26 cellular contexts compared by ENCODE assay signal in genomic region chr3:31942446-31942845, GRCh38. TPM values are rescaled to one million over a fixed set of nuclear protein-coding genes. Genes with fewer than 3 reads are reported as not detected.
"Had no signal": no experiment of that assay in that cellular context is flagged by ENCODE, and none has a peak within 500 bp of the region (broad histone marks: within the 10 kb centered on the region; RNA-seq: fewer than 3 reads in every experiment).

No MANE protein-coding gene starts in this region.

- H3K27me3 Mint-ChIP-seq: activated naive CD8-positive, alpha-beta T cell treated with anti-CD3 and anti-CD28 coated beads, Interleukin-2, amount 10 ng/mL, durations not matched to agents 7 days and 5 days; type B pancreatic cell had no signal

- H3K36me3 ChIP-seq: ascending aorta, pancreas, uterus had no signal

- H3K27ac Mint-ChIP-seq: activated naive CD4-positive, alpha-beta T cell treated with anti-CD3 and anti-CD28 coated beads, Interleukin-2, amount 10 ng/mL, durations not matched to agents 7 days and 5 days; activated naive CD8-positive, alpha-beta T cell treated with anti-CD3 and anti-CD28 coated beads, Interleukin-2, amount 10 ng/mL, durations not matched to agents 7 days and 5 days; activated T-helper 1 cell treated with anti-CD3 and anti-CD28 coated beads, Interleukin-12 subunit alpha, Interleukin-12 subunit beta, Interleukin-2, Interleukin-4 antibody, amounts not matched to agents 30 ng/mL and 10 ng/mL and 1 ng/mL, durations not matched to agents 14 hours and 24 hours and 36 hours; T-helper 2 cell treated with Interferon-gamma antibody and Interleukin-4, amounts not matched to agents 5 μg/mL and 100 μg/mL, for 36 hours; type B pancreatic cell had no signal

- H3K9me3 ChIP-seq: pancreas, psoas muscle, uterus had no signal

- H3K4me3 ChIP-seq: ascending aorta, coronary artery, dorsolateral prefrontal cortex, pancreas, psoas muscle, uterus had no signal

- H3K4me3 Mint-ChIP-seq: activated naive CD4-positive, alpha-beta T cell treated with anti-CD3 and anti-CD28 coated beads, Interleukin-2, amount 10 ng/mL, durations not matched to agents 7 days and 5 days; activated naive CD8-positive, alpha-beta T cell treated with anti-CD3 and anti-CD28 coated beads, Interleukin-2, amount 10 ng/mL, durations not matched to agents 7 days and 5 days; activated T-helper 1 cell treated with anti-CD3 and anti-CD28 coated beads, Interleukin-12 subunit alpha, Interleukin-12 subunit beta, Interleukin-2, Interleukin-4 antibody, amounts not matched to agents 30 ng/mL and 10 ng/mL and 1 ng/mL, durations not matched to agents 14 hours and 24 hours and 36 hours; brain; T-helper 2 cell treated with Interferon-gamma antibody and Interleukin-4, amounts not matched to agents 5 μg/mL and 100 μg/mL, for 36 hours; type B pancreatic cell had no signal

- ATAC-seq: left colon, pancreas, psoas muscle had no signal

- H3K4me1 Mint-ChIP-seq: activated naive CD4-positive, alpha-beta T cell treated with anti-CD3 and anti-CD28 coated beads, Interleukin-2, amount 10 ng/mL, durations not matched to agents 7 days and 5 days; activated naive CD8-positive, alpha-beta T cell treated with anti-CD3 and anti-CD28 coated beads, Interleukin-2, amount 10 ng/mL, durations not matched to agents 7 days and 5 days had no signal

- H3K9me3 Mint-ChIP-seq: activated naive CD4-positive, alpha-beta T cell treated with anti-CD3 and anti-CD28 coated beads, Interleukin-2, amount 10 ng/mL, durations not matched to agents 7 days and 5 days; activated naive CD8-positive, alpha-beta T cell treated with anti-CD3 and anti-CD28 coated beads, Interleukin-2, amount 10 ng/mL, durations not matched to agents 7 days and 5 days; T-helper 2 cell treated with Interferon-gamma antibody and Interleukin-4, amounts not matched to agents 5 μg/mL and 100 μg/mL, for 36 hours; type B pancreatic cell had no signal

- H3K4me1 ChIP-seq: ascending aorta, pancreas, psoas muscle had no signal

- DNase-seq: activated CD4-positive, alpha-beta T cell treated with anti-CD3 and anti-CD28 coated beads for 4 hours; activated CD4-positive, alpha-beta T cell treated with anti-CD3 and anti-CD28 coated beads, Interleukin-2, amount 50 U/mL, for 4 hours; activated CD4-positive, CD25-positive, alpha-beta regulatory T cell; activated effector memory CD4-positive, alpha-beta T cell treated with anti-CD3 and anti-CD28 coated beads, Interleukin-2, amount 50 U/mL, for 16 hours; activated naive CD4-positive, alpha-beta T cell treated with anti-CD3 and anti-CD28 coated beads, Interleukin-2, amount 10 ng/mL, durations not matched to agents 7 days and 5 days; activated naive CD8-positive, alpha-beta T cell treated with anti-CD3 and anti-CD28 coated beads, Interleukin-2, amount 10 ng/mL, durations not matched to agents 7 days and 5 days; dorsolateral prefrontal cortex; effector memory CD4-positive, alpha-beta T cell; foreskin fibroblast; head of caudate nucleus; hippocampal formation; kidney; left colon; pancreas; psoas muscle; stimulated activated CD4-positive, alpha-beta T cell treated with anti-CD3 and anti-CD28 coated beads, Interleukin-15, amount 100 ng/mL, for 24 hours; stimulated activated CD4-positive, alpha-beta T cell treated with anti-CD3 and anti-CD28 coated beads, Interleukin-2, amount 100 ng/mL, for 24 hours; stimulated activated naive CD4-positive, alpha-beta T cell treated with Interleukin-2 at 50 U/mL for 16 hours; T-helper 1 cell; uterus had no signal

- H3K27ac ChIP-seq: ascending aorta, coronary artery, dorsolateral prefrontal cortex, pancreas, psoas muscle, uterus had no signal

- H3K36me3 Mint-ChIP-seq: activated naive CD4-positive, alpha-beta T cell treated with anti-CD3 and anti-CD28 coated beads, Interleukin-2, amount 10 ng/mL, durations not matched to agents 7 days and 5 days; activated naive CD8-positive, alpha-beta T cell treated with anti-CD3 and anti-CD28 coated beads, Interleukin-2, amount 10 ng/mL, durations not matched to agents 7 days and 5 days; brain; type B pancreatic cell had no signal

- H3K27me3 ChIP-seq: ascending aorta, dorsolateral prefrontal cortex, pancreas, uterus had no signal

RNA-seq across cellular contexts. Expression of gene ZNF860, which starts 39.1 kb away (rescaled TPM):
- total RNA-seq: activated naive CD8-positive, alpha-beta T cell treated with anti-CD3 and anti-CD28 coated beads, Interleukin-2, amount 10 ng/mL, durations not matched to agents 7 days and 5 days; psoas muscle had no signal
